ENCODE assay signal across 22 cellular contexts in the genomic region with DNA sequence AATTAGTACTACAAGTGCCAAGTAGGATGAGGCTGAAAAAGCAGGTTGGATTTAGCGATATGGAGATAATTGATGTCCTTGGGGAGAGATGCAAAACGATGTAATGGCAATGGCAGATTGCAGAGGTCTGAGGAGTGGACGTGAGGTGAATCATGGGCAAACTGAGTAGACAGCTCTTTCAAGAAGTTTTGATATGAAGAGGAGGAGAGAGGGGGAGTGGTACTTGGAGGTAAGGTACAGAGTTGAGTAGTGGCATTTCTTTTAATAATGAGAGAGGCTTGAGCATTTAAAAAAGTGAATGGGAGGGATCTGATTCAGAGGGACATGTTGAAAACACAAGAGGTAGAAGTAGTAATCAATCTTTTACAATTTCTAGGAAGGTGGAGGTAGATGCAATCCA. TPM values are rescaled to one million over a fixed set of nuclear protein-coding genes. Genes with fewer than 3 reads are reported as not detected.
A peak's percentile ranks its signal among the peaks of the same experiment; 100 is the strongest.
DNase-seq lines count a peak whose midpoint lies in the region; ATAC-seq, FAIRE-seq and TF ChIP-seq lines count a peak whose summit lies in the region.
"Had no signal": no experiment of that assay in that cellular context is flagged by ENCODE, and none has a peak within 500 bp of the region (broad histone marks: within the 10 kb centered on the region; RNA-seq: fewer than 3 reads in every experiment).

No MANE protein-coding gene starts in this region.

- H3K36me3 Mint-ChIP-seq in CD4-positive, alpha-beta memory T cell, result peaks cover 3 to 10% of the 10 kb centered on the region in 2 donors
- H3K36me3 Mint-ChIP-seq in WTC11, result peaks cover 3% of the 10 kb centered on the region; the same call in 1 of the 2 replicates

- DNase-seq in NCI-H2171 treated with DMSO at 0.1 percent for 48 hours (lab: John Stamatoyannopoulos, UW) (peak; percentile 50), NCI-H2171 (lab: John Stamatoyannopoulos, UW) (no peak), WTC11 (ENCODE audit: low spot score) (no peak), keratinocyte (ENCODE audit: low read depth, low spot score) (no peak), HUDEP-2 (lab: John Stamatoyannopoulos, UW; ENCODE audit: unreplicated experiment in 76 of 76) (no peak), pons (ENCODE audit: low spot score) (no peak), NCI-H2227 treated with DMSO at 0.1 percent for 48 hours (lab: John Stamatoyannopoulos, UW) (no peak)
- DNase-seq in CD4-positive, alpha-beta memory T cell, result no peak
- DNase-seq: CD8-positive, alpha-beta memory T cell; HFFc6; Karpas-422; MG63; NCI-H1092; NCI-H146; NCI-H2081 treated with DMSO at 0.1 percent for 48 hours; NCI-H69; OCI-M1; RPMI8226; SIG-M5 had no signal

- no peaks in the 10 kb centered on the region for H3K27me3 Mint-ChIP-seq in CD4-positive, alpha-beta memory T cell
- H3K27me3 Mint-ChIP-seq in WTC11 (ENCODE audit: low read depth), result no peaks in the 10 kb centered on the region
- H3K27me3 Mint-ChIP-seq: CD8-positive, alpha-beta memory T cell had no signal

- no peaks in the 10 kb centered on the region for H4K20me1 ChIP-seq in keratinocyte (ENCODE audit: control insufficient read depth, extremely low read depth, insufficient read depth, low read length)
- H4K20me1 ChIP-seq: BLaER1 had no signal

- no peak overlapping the region for H2AFZ ChIP-seq in keratinocyte (ENCODE audit: control insufficient read depth, low read length)

- H3K79me2 ChIP-seq in keratinocyte (ENCODE audit: control insufficient read depth, insufficient read depth, low read length), result no peaks in the 10 kb centered on the region

- no peak for ATAC-seq in WTC11

- no peak overlapping the region for H3K4me3 ChIP-seq in CD4-positive, alpha-beta memory T cell (ENCODE audit: low read length in 2 of 2)
- H3K4me3 ChIP-seq in keratinocyte (ENCODE audit: control insufficient read depth in 2 of 3, extremely low read depth in 1 of 3, insufficient read depth in 2 of 3, low read depth in 1 of 3, low read length in 3 of 3), result no peak overlapping the region
- H3K4me3 ChIP-seq: BLaER1, MG63 had no signal

- H3K27ac Mint-ChIP-seq in CD4-positive, alpha-beta memory T cell, result peak overlapping the region in 5 of 7 donors; percentile 1 to 88 (median 37)
- peak overlapping the region; percentile 43 for H3K27ac Mint-ChIP-seq in WTC11

- no peak overlapping the region for H3K27ac ChIP-seq in CD4-positive, alpha-beta memory T cell (ENCODE audit: low read depth, low read length)
- H3K27ac ChIP-seq in keratinocyte (ENCODE audit: control insufficient read depth, insufficient read depth, low read length), result peak overlapping the region; percentile 10
- H3K27ac ChIP-seq: BLaER1 had no signal

- H3K4me2 ChIP-seq in keratinocyte (ENCODE audit: control insufficient read depth, extremely low read depth, insufficient read depth, low read depth, low read length), result no peak overlapping the region
- H3K4me2 ChIP-seq: BLaER1 had no signal

- intact Hi-C loops in CD4-positive, alpha-beta memory T cell (cut with micrococcal nuclease), result no loop called here

- TF ChIP-seq CTCF in WTC11 (IDR thresholded peaks at IDR 0.05) (no peak), keratinocyte (optimal IDR thresholded peaks at IDR 0.05 in 1 of 3, IDR thresholded peaks at IDR 0.05 in 1 of 3, conservative IDR thresholded peaks at IDR 0.05 in 1 of 3; ENCODE audit: extremely low read depth in 1 of 3, insufficient read depth in 2 of 3, low read length in 3 of 3) (no peak)

- no peaks in the 10 kb centered on the region for H3K9me1 ChIP-seq in keratinocyte (ENCODE audit: control insufficient read depth, extremely low read depth, insufficient read depth, low read length)

- no peaks in the 10 kb centered on the region for H3K27me3 ChIP-seq in CD4-positive, alpha-beta memory T cell (ENCODE audit: insufficient read depth, low read length)
- H3K27me3 ChIP-seq in keratinocyte (ENCODE audit: control insufficient read depth, extremely low read depth, insufficient read depth, low read length), result no peaks in the 10 kb centered on the region
- H3K27me3 ChIP-seq: BLaER1, MG63 had no signal

- no peaks in the 10 kb centered on the region for H3K4me1 ChIP-seq in CD4-positive, alpha-beta memory T cell (ENCODE audit: insufficient read depth, low read length)
- H3K4me1 ChIP-seq in keratinocyte (ENCODE audit: control insufficient read depth, extremely low read depth, insufficient read depth, low read length), result peaks cover 11% of the 10 kb centered on the region
- H3K4me1 ChIP-seq: BLaER1 had no signal

- H3K9me3 ChIP-seq in CD4-positive, alpha-beta memory T cell (ENCODE audit: control insufficient read depth in 1 of 2, low read length in 2 of 2), result no peaks in the 10 kb centered on the region
- no peaks in the 10 kb centered on the region for H3K9me3 ChIP-seq in keratinocyte (ENCODE audit: control insufficient read depth, low read depth, low read length)
- H3K9me3 ChIP-seq: BLaER1, MG63 had no signal

- POLR2A ChIA-PET in CD4-positive, alpha-beta memory T cell (lab: Charles Lee; ENCODE audit: partially characterized antibody), result no interaction called here
- POLR2A ChIA-PET in WTC11 (lab: Charles Lee), result no interaction called here

- H3K9me3 Mint-ChIP-seq in CD4-positive, alpha-beta memory T cell, result no peaks in the 10 kb centered on the region
- H3K9me3 Mint-ChIP-seq in WTC11, result no peaks in the 10 kb centered on the region
- H3K9me3 Mint-ChIP-seq: CD8-positive, alpha-beta memory T cell; HFFc6 had no signal

- peaks cover 0 to 4% (median 2%) of the 10 kb centered on the region in 4 donors for H3K4me1 Mint-ChIP-seq in CD4-positive, alpha-beta memory T cell
- H3K4me1 Mint-ChIP-seq in WTC11, result no peaks in the 10 kb centered on the region
- H3K4me1 Mint-ChIP-seq: CD8-positive, alpha-beta memory T cell had no signal

- peak overlapping the region in 1 of 8 donors; percentile 0 for H3K4me3 Mint-ChIP-seq in CD4-positive, alpha-beta memory T cell
- no peak overlapping the region for H3K4me3 Mint-ChIP-seq in WTC11
- H3K4me3 Mint-ChIP-seq: CD8-positive, alpha-beta memory T cell; HFFc6 had no signal

- CTCF ChIA-PET in CD4-positive, alpha-beta memory T cell (lab: Charles Lee; ENCODE audit: partially characterized antibody), result interaction anchor here (11.1 kb wide), 1 partner anchor 143 kb away, joined by 297 read pairs; no protein-coding TSS in a partner anchor
- CTCF ChIA-PET in WTC11 (lab: Charles Lee), result no interaction called here

- H3K36me3 ChIP-seq in CD4-positive, alpha-beta memory T cell (ENCODE audit: insufficient read depth, low read length), result no peaks in the 10 kb centered on the region
- H3K36me3 ChIP-seq in keratinocyte (ENCODE audit: control insufficient read depth in 2 of 2, extremely low read depth in 1 of 2, insufficient read depth in 2 of 2, low read length in 2 of 2), result peaks cover 0 to 1% of the 10 kb centered on the region in 2 experiments

- dilution Hi-C loops in keratinocyte (cut with MboI; ENCODE audit: extremely low pct_ligation_motif_present, low sequenced_read_pairs), result no loop called here

- no peak overlapping the region for H3K9ac ChIP-seq in keratinocyte (ENCODE audit: control insufficient read depth, extremely low read depth, insufficient read depth, low read length)
- H3K9ac ChIP-seq: BLaER1 had no signal

- no peak for FAIRE-seq in keratinocyte (lab: Jason Lieb, UNC)
- FAIRE-seq: H1 had no signal

RNA-seq across cellular contexts. Expression of gene VPS4A, which starts 17.7 kb away (rescaled TPM):
- 10 to 100 TPM; 46.7 to 48.3 TPM for total RNA-seq in CD4-positive, alpha-beta memory T cell
- polyA plus RNA-seq in CD4-positive, alpha-beta memory T cell, result 10 to 100 TPM; 27.2 to 41.2 TPM
- 24.5 to 28.3 TPM (median 25.5 TPM) in 3 replicates for total RNA-seq in WTC11 (2021)
- polyA plus RNA-seq in keratinocyte, result 18.2 to 25.3 TPM (median 20.2 TPM) in 3 replicates
- polyA plus RNA-seq in keratinocyte (2011; ENCODE audit: low read depth), result 11.6 TPM
- polyA plus RNA-seq in keratinocyte (2011; cell fraction: cytosol; rRNA removed), result 24.5 and 31.2 TPM in 2 replicates
- polyA plus RNA-seq in keratinocyte (2011; cell fraction: nucleus; rRNA removed), result 31.2 and 39.7 TPM in 2 replicates
- polyA plus RNA-seq in keratinocyte (2012; ENCODE audit: low replicate concordance), result 39.5 and 44.9 TPM in 2 replicates
- 26.6 to 37.6 TPM (median 27.9 TPM) in 3 replicates for polyA minus RNA-seq in keratinocyte
- polyA minus RNA-seq in keratinocyte (2011; cell fraction: cytosol; rRNA and poly(A)+ RNA removed), result 25.3 TPM
- polyA minus RNA-seq in keratinocyte (2011; cell fraction: nucleus; rRNA and poly(A)+ RNA removed), result 11.6 and 15.4 TPM in 2 replicates

RNA-seq across cellular contexts. Expression of gene PDF, which starts 37.0 kb away (rescaled TPM):
- 10 to 100 TPM; 11.8 TPM for total RNA-seq in CD4-positive, alpha-beta memory T cell
- 10 to 100 TPM; 12.6 to 18.0 TPM for polyA plus RNA-seq in CD4-positive, alpha-beta memory T cell
- total RNA-seq in WTC11 (2021), result 24.0 to 28.2 TPM (median 25.6 TPM) in 3 replicates
- 3.0 to 8.8 TPM (median 4.1 TPM) in 3 replicates for polyA plus RNA-seq in keratinocyte
- polyA plus RNA-seq in keratinocyte (2011; ENCODE audit: low read depth), result 3.4 TPM
- polyA plus RNA-seq in keratinocyte (2011; cell fraction: cytosol; rRNA removed), result 1.8 and 5.4 TPM in 2 replicates
- 3.9 and 4.0 TPM in 2 replicates for polyA plus RNA-seq in keratinocyte (2011; cell fraction: nucleus; rRNA removed)
- polyA plus RNA-seq in keratinocyte (2012; ENCODE audit: low replicate concordance), result 2.4 and 8.4 TPM in 2 replicates
- 0.79 to 1.5 TPM (median 1.1 TPM) in 3 replicates for polyA minus RNA-seq in keratinocyte
- polyA minus RNA-seq in keratinocyte (2011; cell fraction: cytosol; rRNA and poly(A)+ RNA removed), result 7.1 TPM
- polyA minus RNA-seq in keratinocyte (2011; cell fraction: nucleus; rRNA and poly(A)+ RNA removed), result 2.1 and 2.4 TPM in 2 replicates

RNA-seq across cellular contexts. Expression of gene COG8, which starts 46.0 kb away (rescaled TPM):
- 10 to 100 TPM; 66.0 to 66.1 TPM for total RNA-seq in CD4-positive, alpha-beta memory T cell
- 10 to 100 TPM; 31.3 to 34.1 TPM for polyA plus RNA-seq in CD4-positive, alpha-beta memory T cell
- total RNA-seq in WTC11 (2021), result 56.5 to 59.5 TPM (median 59.5 TPM) in 3 replicates
- 16.0 to 22.8 TPM (median 22.8 TPM) in 3 replicates for polyA plus RNA-seq in keratinocyte
- 4.8 TPM for polyA plus RNA-seq in keratinocyte (2011; ENCODE audit: low read depth)
- polyA plus RNA-seq in keratinocyte (2011; cell fraction: cytosol; rRNA removed), result 15.7 and 16.5 TPM in 2 replicates
- polyA plus RNA-seq in keratinocyte (2011; cell fraction: nucleus; rRNA removed), result 25.1 and 29.0 TPM in 2 replicates
- polyA plus RNA-seq in keratinocyte (2012; ENCODE audit: low replicate concordance), result 13.1 and 17.1 TPM in 2 replicates
- polyA minus RNA-seq in keratinocyte, result 23.3 to 36.5 TPM (median 23.9 TPM) in 3 replicates
- 27.6 TPM for polyA minus RNA-seq in keratinocyte (2011; cell fraction: cytosol; rRNA and poly(A)+ RNA removed)
- polyA minus RNA-seq in keratinocyte (2011; cell fraction: nucleus; rRNA and poly(A)+ RNA removed), result 20.5 and 21.3 TPM in 2 replicates

RNA-seq across cellular contexts. Expression of gene NIP7, which starts 46.2 kb away (rescaled TPM):
- total RNA-seq in CD4-positive, alpha-beta memory T cell, result 10 to 100 TPM; 30.9 to 31.9 TPM
- polyA plus RNA-seq in CD4-positive, alpha-beta memory T cell, result 10 to 100 TPM; 23.4 to 24.4 TPM
- 39.2 to 43.7 TPM (median 40.5 TPM) in 3 replicates for total RNA-seq in WTC11 (2021)
- 17.2 to 31.3 TPM (median 26.9 TPM) in 3 replicates for polyA plus RNA-seq in keratinocyte
- 24.3 TPM for polyA plus RNA-seq in keratinocyte (2011; ENCODE audit: low read depth)
- polyA plus RNA-seq in keratinocyte (2011; cell fraction: cytosol; rRNA removed), result 19.2 and 24.2 TPM in 2 replicates
- 17.7 and 18.7 TPM in 2 replicates for polyA plus RNA-seq in keratinocyte (2011; cell fraction: nucleus; rRNA removed)
- 27.4 and 46.2 TPM in 2 replicates for polyA plus RNA-seq in keratinocyte (2012; ENCODE audit: low replicate concordance)
- 11.8 to 29.7 TPM (median 18.2 TPM) in 3 replicates for polyA minus RNA-seq in keratinocyte
- polyA minus RNA-seq in keratinocyte (2011; cell fraction: cytosol; rRNA and poly(A)+ RNA removed), result 15.3 TPM
- polyA minus RNA-seq in keratinocyte (2011; cell fraction: nucleus; rRNA and poly(A)+ RNA removed), result 8.2 and 16.5 TPM in 2 replicates

RNA-seq across cellular contexts. Expression of gene TMED6, which starts 58.2 kb away (rescaled TPM):
- total RNA-seq in CD4-positive, alpha-beta memory T cell, result 1 to 10 TPM; 2.5 to 5.4 TPM
- polyA plus RNA-seq in CD4-positive, alpha-beta memory T cell, result under 1 TPM in 1 of 2 donors, not detected in 1; 0.30 TPM
- 0.44 to 0.72 TPM (median 0.62 TPM) in 3 replicates for total RNA-seq in WTC11 (2021)
- polyA plus RNA-seq in keratinocyte, result 0.09 to 0.22 TPM in 2 of 3 replicates, not detected in the other
- polyA plus RNA-seq in keratinocyte (2011; ENCODE audit: low read depth), result 0.61 TPM
- polyA plus RNA-seq in keratinocyte (2011; cell fraction: cytosol; rRNA removed), result 0.11 TPM in 1 of 2 replicates, not detected in the other
- polyA plus RNA-seq in keratinocyte (2011; cell fraction: nucleus; rRNA removed), result 0.48 and 1.1 TPM in 2 replicates
- polyA plus RNA-seq in keratinocyte (2012; ENCODE audit: low replicate concordance), result 0.59 and 0.74 TPM in 2 replicates
- polyA minus RNA-seq in keratinocyte, result 0.32 TPM in 1 of 3 replicates, not detected in the others
- polyA minus RNA-seq in keratinocyte (2011; cell fraction: cytosol; rRNA and poly(A)+ RNA removed), result not detected
- 0.93 TPM in 1 of 2 replicates, not detected in the other for polyA minus RNA-seq in keratinocyte (2011; cell fraction: nucleus; rRNA and poly(A)+ RNA removed)
- total RNA-seq: A172, H1 had no signal
- polyA plus RNA-seq: CD8-positive, alpha-beta memory T cell; H1 had no signal
